In genomic region chr7:107743567-107744344, GRCh38 we compare ENCODE assay signal across 8 cellular contexts. TPM values are rescaled to one million over a fixed set of nuclear protein-coding genes. Genes with fewer than 3 reads are reported as not detected.
DNase-seq lines count a peak whose midpoint lies in the region; ATAC-seq and TF ChIP-seq lines count a peak whose summit lies in the region.

TSS of gene CBLL1 (plus strand) at chr7:107744142. CDS start at chr7:107744164, 22 bp downstream.

- no peaks in the 10 kb centered on the region for H3K36me3 ChIP-seq in liver (ENCODE audit: control insufficient read depth in 4 of 4, insufficient read depth in 3 of 4, low read depth in 1 of 4, low read length in 3 of 4)

- POLR2A ChIA-PET in CD4-positive, alpha-beta T cell (lab: Charles Lee): interaction anchor here (0.6 to 6.0 kb wide), 43 partner anchors 9 to 1632 kb away, joined by 3 to 152 read pairs (median 5); partner anchors contain the start of genes BCAP29, CCDC71L, COG5 and DLD

- CTCF ChIA-PET in CD4-positive, alpha-beta T cell (lab: Charles Lee): interaction anchor here (1.0 to 2.6 kb wide), 13 partner anchors 11 to 1459 kb away, joined by 3 to 30 read pairs (median 4); partner anchors contain the start of genes COG5, DLD, DUS4L and HBP1

- peaks cover 55% of the 10 kb centered on the region for H3K4me1 Mint-ChIP-seq in CD4-positive, alpha-beta T cell (ENCODE audit: low read depth)

- H3K4me3 ChIP-seq in liver (ENCODE audit: low read depth in 1 of 3, low read length in 3 of 3): peak within 1 kb of the TSS; percentile 72 to 100 (median 91)

- no peaks in the 10 kb centered on the region for H3K9me3 Mint-ChIP-seq in CD4-positive, alpha-beta T cell

- no peaks in the 10 kb centered on the region for H3K27me3 ChIP-seq in CD4-positive, alpha-beta T cell (ENCODE audit: control insufficient read depth, insufficient read depth, low read length)
- H3K27me3 ChIP-seq in liver (ENCODE audit: control insufficient read depth in 4 of 4, insufficient read depth in 4 of 4, low read length in 3 of 4): no peaks in the 10 kb centered on the region

- no peaks in the 10 kb centered on the region for H3K9me3 ChIP-seq in CD4-positive, alpha-beta T cell (ENCODE audit: control insufficient read depth, low read length)
- H3K9me3 ChIP-seq in liver (ENCODE audit: control insufficient read depth in 4 of 4, low read length in 3 of 4): no peaks in the 10 kb centered on the region

- H3K36me3 Mint-ChIP-seq in CD4-positive, alpha-beta T cell (ENCODE audit: low read depth): peaks cover 47% of the 10 kb centered on the region

- peak; percentile 83 to 84 for TF ChIP-seq RAD21 in liver (IDR thresholded peaks at IDR 0.05)

- H3K27ac Mint-ChIP-seq in CD4-positive, alpha-beta T cell: peak within 1 kb of the TSS; percentile 99

- TF ChIP-seq CTCF in CD4-positive, alpha-beta T cell (IDR thresholded peaks at IDR 0.05): peak; percentile 68
- TF ChIP-seq CTCF in liver (IDR thresholded peaks at IDR 0.05; ENCODE audit: low read depth, low read length, missing input control): peak; percentile 69

- intact Hi-C loops in CD4-positive, alpha-beta T cell (cut with DNase I, micrococcal nuclease): loop anchor here (1.0 to 10.0 kb wide), 10 partner anchors 130 to 1459 kb away; partner anchors contain the start of genes COG5 (in 2 of the 2), DUS4L (in 2 of the 2), HBP1 (in 1 of the 2) and NAMPT (in 1 of the 2)

- H3K9ac ChIP-seq in liver (ENCODE audit: low read depth in 1 of 2, low read length in 2 of 2): peak within 1 kb of the TSS; percentile 89 to 98

- H3K4me3 Mint-ChIP-seq in CD4-positive, alpha-beta T cell: peak within 1 kb of the TSS; percentile 93

- DNase-seq in CD4-positive, alpha-beta T cell: peak; percentile 94 to 98 (median 97)
- DNase-seq in NCI-H774 (lab: John Stamatoyannopoulos, UW): peak; percentile 91
- DNase-seq in activated CD4-positive, alpha-beta T cell treated with anti-CD3 and anti-CD28 coated beads, Interleukin-2, amount 50 U/mL, for 48 hours: peak; percentile 98
- DNase-seq in dermis microvascular lymphatic vessel endothelial cell (ENCODE audit: low read depth in 2 of 2): peak; percentile 89 to 97
- peak; percentile 98 for DNase-seq in stimulated activated CD4-positive, alpha-beta T cell treated with anti-CD3 and anti-CD28 coated beads, Interleukin-4, amount 100 ng/mL, for 24 hours

- under 1% methylated on average over 56 of the region's 56 CpGs for WGBS in liver

- ATAC-seq in CD4-positive, alpha-beta T cell (ENCODE audit: poor library complexity): peak; percentile 90
- peak; percentile 91 for ATAC-seq in GM19397 (IDR thresholded peaks at IDR 0.05; ENCODE audit: unreplicated experiment)
- ATAC-seq in HG03571 (IDR thresholded peaks at IDR 0.05; ENCODE audit: unreplicated experiment): peak; percentile 91

- H3K4me1 ChIP-seq in liver (ENCODE audit: control insufficient read depth in 4 of 4, insufficient read depth in 4 of 4, low read length in 3 of 4): peaks cover 5 to 31% (median 25%) of the 10 kb centered on the region in 4 donors

- peak within 1 kb of the TSS; percentile 99 for H3K27ac ChIP-seq in CD4-positive, alpha-beta T cell (ENCODE audit: low read depth, low read length)
- peak within 1 kb of the TSS; percentile 92 to 98 for H3K27ac ChIP-seq in liver (ENCODE audit: low read depth in 1 of 2, low read length in 2 of 2)

- no peaks in the 10 kb centered on the region for H3K27me3 Mint-ChIP-seq in CD4-positive, alpha-beta T cell

TF ChIP-seq in liver, 16 proteins besides CTCF, POLR2A, EP300 and RAD21:
- TF ChIP-seq ZBTB33 (IDR thresholded peaks at IDR 0.05): no peak
- TF ChIP-seq RXRA (IDR thresholded peaks at IDR 0.05): peak; percentile 33 to 50
- peak; percentile 26 to 27 for TF ChIP-seq HNF4A (conservative IDR thresholded peaks at IDR 0.05)
- no peak for TF ChIP-seq EGR1 (IDR thresholded peaks at IDR 0.05; ENCODE audit: low read depth in 2 of 2)
- peak; percentile 81 for TF ChIP-seq FOXA1 (IDR thresholded peaks at IDR 0.05)
- TF ChIP-seq HNF4G (IDR thresholded peaks at IDR 0.05): no peak
- TF ChIP-seq GABPA (IDR thresholded peaks at IDR 0.05 in 1 of 2, conservative IDR thresholded peaks at IDR 0.05 in 1 of 2): peak; percentile 77 to 97
- TF ChIP-seq JUND (IDR thresholded peaks at IDR 0.05): peak in 1 of 2 donors; percentile 14
- TF ChIP-seq TAF1 (conservative IDR thresholded peaks at IDR 0.05): peak; percentile 17
- TF ChIP-seq MAX (IDR thresholded peaks at IDR 0.05): peak; percentile 84
- peak; percentile 68 for TF ChIP-seq NR2F2 (IDR thresholded peaks at IDR 0.05)
- peak; percentile 75 for TF ChIP-seq SP1 (IDR thresholded peaks at IDR 0.05)
- TF ChIP-seq REST (IDR thresholded peaks at IDR 0.05): peak; percentile 83
- TF ChIP-seq YY1 (IDR thresholded peaks at IDR 0.05): peak; percentile 82
- TF ChIP-seq ATF3 (IDR thresholded peaks at IDR 0.05): no peak
- peak; percentile 87 for TF ChIP-seq FOXA2 (IDR thresholded peaks at IDR 0.05)
TF ChIP-seq in liver: peak in this region for 12.

RNA-seq across cellular contexts. Expression of gene CBLL1, which starts in this region (rescaled TPM):
- 10 to 100 TPM; 77.8 to 80.2 TPM for total RNA-seq in CD4-positive, alpha-beta T cell
- 11.0 and 16.7 TPM in 2 replicates for total RNA-seq in dermis microvascular lymphatic vessel endothelial cell
- 10 to 100 TPM in 1 of 2 donors, 1 to 10 TPM in 1; 9.0 to 17.0 TPM for total RNA-seq in liver
- polyA plus RNA-seq in liver: 10 to 100 TPM in 1 of 2 donors, 1 to 10 TPM in 1; 5.2 to 10.9 TPM

Comparison
In these comparisons a context has a peak if more than half of its experiments do, and no peak if none do; other contexts are left out.
1. Peak in every context shown above with its lines: DNase-seq, ATAC-seq, H3K4me3 ChIP-seq and H3K27ac ChIP-seq.